19 cellular contexts compared by ENCODE assay signal in genomic region chr19:19566306-19566705, GRCh38. TPM values are rescaled to one million over a fixed set of nuclear protein-coding genes. Genes with fewer than 3 reads are reported as not detected.
"Had no signal": no experiment of that assay in that cellular context is flagged by ENCODE, and none has a peak within 500 bp of the region (broad histone marks: within the 10 kb centered on the region; RNA-seq: fewer than 3 reads in every experiment).

No MANE protein-coding gene starts in this region.

- H3K9me3 ChIP-seq: transverse colon, vagina had no signal

- H3K4me1 ChIP-seq: transverse colon, vagina had no signal

- H3K27me3 ChIP-seq: transverse colon, vagina had no signal

- H3K36me3 Mint-ChIP-seq: natural killer cell had no signal

- DNase-seq: activated CD4-positive, alpha-beta T cell treated with anti-CD3 and anti-CD28 coated beads, Interleukin-2, amount 50 U/mL, for 1 hour; activated CD8-positive, alpha-beta memory T cell treated with anti-CD3 and anti-CD28 coated beads for 24 hours; activated naive CD4-positive, alpha-beta T cell treated with anti-CD3 and anti-CD28 coated beads for 36 hours; erythroblast; hippocampal formation; kidney; left ventricle myocardium superior; natural killer cell; posterior cingulate gyrus; retina; stimulated activated CD4-positive, alpha-beta T cell treated with anti-CD3 and anti-CD28 coated beads, Interleukin-4, amount 100 ng/mL, for 24 hours; stimulated activated naive CD4-positive, alpha-beta T cell treated with Interleukin-2 at 50 U/mL for 16 hours; substantia nigra; transverse colon had no signal

- ATAC-seq: activated T-helper 17 cell treated with anti-CD3 and anti-CD28 coated beads, Interleukin-2, amount 50 U/mL, for 72 hours; left ventricle myocardium superior; natural killer cell had no signal

- H3K9me3 Mint-ChIP-seq: activated naive CD4-positive, alpha-beta T cell treated with anti-CD3 and anti-CD28 coated beads for 36 hours; activated T-helper 17 cell treated with anti-CD3 and anti-CD28 coated beads, Interleukin-2, amount 50 U/mL, for 72 hours; memory B cell; natural killer cell had no signal

- H3K36me3 ChIP-seq: transverse colon, vagina had no signal

- H3K4me3 ChIP-seq: transverse colon, vagina had no signal

- H3K27ac Mint-ChIP-seq: activated naive CD4-positive, alpha-beta T cell treated with anti-CD3 and anti-CD28 coated beads for 36 hours; activated T-helper 17 cell treated with anti-CD3 and anti-CD28 coated beads, Interleukin-2, amount 50 U/mL, for 72 hours; memory B cell; natural killer cell had no signal

RNA-seq across cellular contexts. Expression of gene TSSK6, which starts 51.0 kb away (rescaled TPM):
- total RNA-seq: skeletal muscle tissue had no signal

RNA-seq across cellular contexts. Expression of gene PBX4, which starts 52.2 kb away (rescaled TPM):
- total RNA-seq: cardiac septum had no signal
